Comparison of ENCODE assay signal across 18 cellular contexts in genomic region chr1:32192220-32192948, GRCh38. TPM values are rescaled to one million over a fixed set of nuclear protein-coding genes. Genes with fewer than 3 reads are reported as not detected.
DNase-seq lines count a peak whose midpoint lies in the region; ATAC-seq, FAIRE-seq and TF ChIP-seq lines count a peak whose summit lies in the region.
"Had no signal": no experiment of that assay in that cellular context is flagged by ENCODE, and none has a peak within 500 bp of the region (broad histone marks: within the 10 kb centered on the region; RNA-seq: fewer than 3 reads in every experiment).

No MANE protein-coding gene starts in this region.

- H3K36me3 ChIP-seq in astrocyte (ENCODE audit: insufficient read depth, low read length): peaks cover 87% of the 10 kb centered on the region

- no peak overlapping the region for H3K9ac ChIP-seq in astrocyte (ENCODE audit: low read length)

- H3K79me2 ChIP-seq in astrocyte (ENCODE audit: insufficient read depth, low read length): peaks cover 18% of the 10 kb centered on the region

- H4K20me1 ChIP-seq in astrocyte (ENCODE audit: insufficient read depth, low read length): peaks cover 85% of the 10 kb centered on the region

- no peak overlapping the region for H3K4me3 ChIP-seq in astrocyte (ENCODE audit: insufficient read depth, low read depth, low read length)

- H3K4me2 ChIP-seq in astrocyte (ENCODE audit: low read length): no peak overlapping the region

- H3K27me3 Mint-ChIP-seq in activated naive CD4-positive, alpha-beta T cell treated with anti-CD3 and anti-CD28 coated beads, Interleukin-2, amount 50 U/mL, for 24 hours: no peaks in the 10 kb centered on the region
- H3K27me3 Mint-ChIP-seq in astrocyte (ENCODE audit: low read depth, unreplicated experiment): no peaks in the 10 kb centered on the region
- peaks cover 8% of the 10 kb centered on the region for H3K27me3 Mint-ChIP-seq in endothelial cell (ENCODE audit: unreplicated experiment)

- no peaks in the 10 kb centered on the region for H3K9me3 ChIP-seq in astrocyte (ENCODE audit: insufficient read depth, low read depth, low read length)
- H3K9me3 ChIP-seq: Caco-2 had no signal

- H3K36me3 Mint-ChIP-seq in activated naive CD4-positive, alpha-beta T cell treated with anti-CD3 and anti-CD28 coated beads, Interleukin-2, amount 50 U/mL, for 24 hours: peaks cover 21% of the 10 kb centered on the region
- H3K36me3 Mint-ChIP-seq in astrocyte (ENCODE audit: low read depth, unreplicated experiment): peaks cover 30% of the 10 kb centered on the region
- peaks cover 64% of the 10 kb centered on the region for H3K36me3 Mint-ChIP-seq in endothelial cell (ENCODE audit: low read depth, unreplicated experiment)

- peak overlapping the region; percentile 32 for H3K27ac Mint-ChIP-seq in activated naive CD4-positive, alpha-beta T cell treated with anti-CD3 and anti-CD28 coated beads, Interleukin-2, amount 50 U/mL, for 24 hours
- H3K27ac Mint-ChIP-seq in astrocyte (ENCODE audit: unreplicated experiment) (peak overlapping the region; percentile 30), endothelial cell (ENCODE audit: unreplicated experiment) (peak overlapping the region; percentile 52)
- H3K27ac Mint-ChIP-seq: CD8-positive, alpha-beta T cell had no signal

- ATAC-seq in HG03097 (IDR thresholded peaks at IDR 0.05; ENCODE audit: low FRiP score, unreplicated experiment): no peak
- ATAC-seq: CD8-positive, alpha-beta T cell; HCT116 had no signal

- H3K4me3 Mint-ChIP-seq in activated naive CD4-positive, alpha-beta T cell treated with anti-CD3 and anti-CD28 coated beads, Interleukin-2, amount 50 U/mL, for 24 hours: no peak overlapping the region
- H3K4me3 Mint-ChIP-seq in astrocyte (ENCODE audit: unreplicated experiment): no peak overlapping the region
- peak overlapping the region; percentile 81 for H3K4me3 Mint-ChIP-seq in endothelial cell (ENCODE audit: unreplicated experiment)
- H3K4me3 Mint-ChIP-seq: CD14-positive monocyte; CD8-positive, alpha-beta T cell had no signal

- no peaks in the 10 kb centered on the region for H3K27me3 ChIP-seq in astrocyte (ENCODE audit: insufficient read depth, low read length)

- no peaks in the 10 kb centered on the region for H3K9me3 Mint-ChIP-seq in activated naive CD4-positive, alpha-beta T cell treated with anti-CD3 and anti-CD28 coated beads, Interleukin-2, amount 50 U/mL, for 24 hours
- no peaks in the 10 kb centered on the region for H3K9me3 Mint-ChIP-seq in astrocyte (ENCODE audit: unreplicated experiment)
- no peaks in the 10 kb centered on the region for H3K9me3 Mint-ChIP-seq in endothelial cell (ENCODE audit: unreplicated experiment)
- H3K9me3 Mint-ChIP-seq: CD8-positive, alpha-beta T cell had no signal

- FAIRE-seq in astrocyte (lab: Jason Lieb, UNC): no peak
- FAIRE-seq: GM19239, H54, HTR-8/SVneo had no signal

- H3K4me1 ChIP-seq in astrocyte (ENCODE audit: insufficient read depth, low read length): no peaks in the 10 kb centered on the region
- H3K4me1 ChIP-seq: Caco-2 had no signal

- H2AFZ ChIP-seq in astrocyte (ENCODE audit: low read depth, low read length): no peak overlapping the region

- H3K4me1 Mint-ChIP-seq in activated naive CD4-positive, alpha-beta T cell treated with anti-CD3 and anti-CD28 coated beads, Interleukin-2, amount 50 U/mL, for 24 hours: peaks cover 37% of the 10 kb centered on the region
- peaks cover 15% of the 10 kb centered on the region for H3K4me1 Mint-ChIP-seq in astrocyte (ENCODE audit: low read depth, unreplicated experiment)
- H3K4me1 Mint-ChIP-seq in endothelial cell (ENCODE audit: unreplicated experiment): peaks cover 18% of the 10 kb centered on the region

- no peak overlapping the region for H3K27ac ChIP-seq in astrocyte (ENCODE audit: low read depth, low read length)
- H3K27ac ChIP-seq: 22Rv1 had no signal

- TF ChIP-seq CTCF in astrocyte (IDR thresholded peaks at IDR 0.05; ENCODE audit: insufficient read depth, low read depth, low read length): no peak
- TF ChIP-seq CTCF in endothelial cell (IDR thresholded peaks at IDR 0.05; ENCODE audit: unreplicated experiment): no peak

- DNase-seq in activated naive CD4-positive, alpha-beta T cell treated with Interleukin-2 at 50 U/mL for 16 hours: no peak
- DNase-seq in astrocyte (ENCODE audit: low read depth) (no peak), endothelial cell (ENCODE audit: low spot score) (no peak), pons (ENCODE audit: low spot score) (no peak)
- DNase-seq in activated effector memory CD4-positive, alpha-beta T cell treated with Interleukin-2 at 50 U/mL for 16 hours: no peak
- DNase-seq: Caco-2; CD8-positive, alpha-beta T cell; DND-41; GDM1 had no signal

RNA-seq across cellular contexts. Expression of gene CCDC28B, which starts 8.0 kb away (rescaled TPM):
- total RNA-seq in astrocyte (16.0 and 19.2 TPM in 2 replicates), endothelial cell (ENCODE audit: unreplicated experiment) (22.9 TPM)

RNA-seq across cellular contexts. Expression of gene TXLNA, which starts 12.9 kb away (rescaled TPM):
- total RNA-seq in astrocyte (65.8 and 66.6 TPM in 2 replicates), endothelial cell (ENCODE audit: unreplicated experiment) (65.3 TPM)

RNA-seq across cellular contexts. Expression of gene IQCC, which starts 13.1 kb away (rescaled TPM):
- total RNA-seq in astrocyte: 0.87 and 1.0 TPM in 2 replicates
- total RNA-seq in endothelial cell (ENCODE audit: unreplicated experiment): 1.9 TPM

RNA-seq across cellular contexts. Expression of gene DCDC2B, which starts 16.5 kb away (rescaled TPM):
- not detected in 2 replicates for total RNA-seq in astrocyte
- total RNA-seq in endothelial cell (ENCODE audit: unreplicated experiment): not detected
- total RNA-seq: A673; Caco-2; CD8-positive, alpha-beta T cell had no signal

RNA-seq across cellular contexts. Expression of gene TMEM234, which starts 29.8 kb away (rescaled TPM):
- 16.7 and 17.3 TPM in 2 replicates for total RNA-seq in astrocyte
- total RNA-seq in endothelial cell (ENCODE audit: unreplicated experiment): 23.2 TPM
